Comparison of ENCODE assay signal across 12 cellular contexts in genomic region chr2:203908344-203909185, GRCh38. TPM values are rescaled to one million over a fixed set of nuclear protein-coding genes. Genes with fewer than 3 reads are reported as not detected.
A peak's percentile ranks its signal among the peaks of the same experiment; 100 is the strongest.
DNase-seq lines count a peak whose midpoint lies in the region; ATAC-seq and TF ChIP-seq lines count a peak whose summit lies in the region.
"Had no signal": no experiment of that assay in that cellular context is flagged by ENCODE, and none has a peak within 500 bp of the region (broad histone marks: within the 10 kb centered on the region; RNA-seq: fewer than 3 reads in every experiment).

No MANE protein-coding gene starts in this region.

- H3K27me3 ChIP-seq in left lung = no peaks in the 10 kb centered on the region
- H3K27me3 ChIP-seq: uterus had no signal

- H3K4me1 ChIP-seq in left lung = peaks cover 5 to 20% of the 10 kb centered on the region in 2 donors
- H3K4me1 ChIP-seq: parathyroid adenoma, uterus had no signal

- H3K4me1 Mint-ChIP-seq in stimulated activated effector memory CD8-positive, alpha-beta T cell treated with anti-CD3 and anti-CD28 coated beads, Interleukin-12 subunit alpha, Interleukin-12 subunit beta, amount 100 ng/mL, for 72 hours = peaks cover 18% of the 10 kb centered on the region

- no peaks in the 10 kb centered on the region for H3K36me3 ChIP-seq in left lung
- H3K36me3 ChIP-seq: uterus had no signal

- H3K9me3 Mint-ChIP-seq in stimulated activated effector memory CD8-positive, alpha-beta T cell treated with anti-CD3 and anti-CD28 coated beads, Interleukin-12 subunit alpha, Interleukin-12 subunit beta, amount 100 ng/mL, for 72 hours = no peaks in the 10 kb centered on the region

- H3K9me3 ChIP-seq in left lung = peaks cover 0 to 2% of the 10 kb centered on the region in 2 donors
- H3K9me3 ChIP-seq: uterus had no signal

- TF ChIP-seq CTCF in WI38 (IDR thresholded peaks at IDR 0.05; ENCODE audit: low read depth, low read length) (no peak), left lung (IDR thresholded peaks at IDR 0.05) (no peak)

- no peaks in the 10 kb centered on the region for H3K36me3 Mint-ChIP-seq in stimulated activated effector memory CD8-positive, alpha-beta T cell treated with anti-CD3 and anti-CD28 coated beads, Interleukin-12 subunit alpha, Interleukin-12 subunit beta, amount 100 ng/mL, for 72 hours

- H3K27ac ChIP-seq in left lung = peak overlapping the region; percentile 21 to 47
- H3K27ac ChIP-seq: parathyroid adenoma, SK-N-MC had no signal

- H3K4me3 Mint-ChIP-seq in stimulated activated effector memory CD8-positive, alpha-beta T cell treated with anti-CD3 and anti-CD28 coated beads, Interleukin-12 subunit alpha, Interleukin-12 subunit beta, amount 100 ng/mL, for 72 hours = no peak overlapping the region

- intact Hi-C loops in left lung (cut with DNase I) = no loop called here

- H3K4me3 ChIP-seq in WI38 (ENCODE audit: low read depth, low read length) = peak overlapping the region; percentile 49
- H3K4me3 ChIP-seq in left lung = no peak overlapping the region
- H3K4me3 ChIP-seq: uterus had no signal

- DNase-seq in SIG-M5 treated with dmso at 0.1 percent for 504 hours (lab: John Stamatoyannopoulos, UW; ENCODE audit: unreplicated experiment) (peak; percentile 18), SIG-M5 (lab: John Stamatoyannopoulos, UW) (no peak), left lung (peak in 1 of 2 donors; percentile 64), GOT3 (lab: John Stamatoyannopoulos, UW) (no peak)
- DNase-seq in stimulated activated effector memory CD8-positive, alpha-beta T cell treated with anti-CD3 and anti-CD28 coated beads, Interleukin-12 subunit alpha, Interleukin-12 subunit beta, amount 100 ng/mL, for 72 hours (ENCODE audit: low spot score in 2 of 2) = no peak
- DNase-seq: Karpas-422, uterus had no signal

- H3K27ac Mint-ChIP-seq in stimulated activated effector memory CD8-positive, alpha-beta T cell treated with anti-CD3 and anti-CD28 coated beads, Interleukin-12 subunit alpha, Interleukin-12 subunit beta, amount 100 ng/mL, for 72 hours = peak overlapping the region; percentile 45

- ATAC-seq in left lung = peak; percentile 34
- peak; percentile 53 for ATAC-seq in stimulated activated effector memory CD8-positive, alpha-beta T cell treated with anti-CD3 and anti-CD28 coated beads, Interleukin-12 subunit alpha, Interleukin-12 subunit beta, amount 100 ng/mL, for 72 hours
- no peak for ATAC-seq in GM21360 (IDR thresholded peaks at IDR 0.05; ENCODE audit: unreplicated experiment)
- no peak for ATAC-seq in GM21528 (IDR thresholded peaks at IDR 0.05; ENCODE audit: low FRiP score, unreplicated experiment)

RNA-seq across cellular contexts. Expression of gene ICOS, which starts 28.0 kb away (rescaled TPM):
- total RNA-seq in left lung = under 1 TPM; 0.32 to 0.71 TPM

RNA-seq across cellular contexts. Expression of gene CTLA4, which starts 41.0 kb away (rescaled TPM):
- 1 to 10 TPM in 1 of 2 donors, under 1 TPM in 1; 0.70 to 1.4 TPM for total RNA-seq in left lung

Comparison
In these comparisons a context has a peak if more than half of its experiments do, and no peak if none do; other contexts are left out.
1. ATAC-seq: peak in left lung (single experiment) and stimulated activated effector memory CD8-positive, alpha-beta T cell treated with anti-CD3 and anti-CD28 coated beads, Interleukin-12 subunit alpha, Interleukin-12 subunit beta, amount 100 ng/mL, for 72 hours (single experiment); none in GM21360 (single experiment) and GM21528 (single experiment).